ENCODE assay signal across 1 cellular context in the genomic region with DNA sequence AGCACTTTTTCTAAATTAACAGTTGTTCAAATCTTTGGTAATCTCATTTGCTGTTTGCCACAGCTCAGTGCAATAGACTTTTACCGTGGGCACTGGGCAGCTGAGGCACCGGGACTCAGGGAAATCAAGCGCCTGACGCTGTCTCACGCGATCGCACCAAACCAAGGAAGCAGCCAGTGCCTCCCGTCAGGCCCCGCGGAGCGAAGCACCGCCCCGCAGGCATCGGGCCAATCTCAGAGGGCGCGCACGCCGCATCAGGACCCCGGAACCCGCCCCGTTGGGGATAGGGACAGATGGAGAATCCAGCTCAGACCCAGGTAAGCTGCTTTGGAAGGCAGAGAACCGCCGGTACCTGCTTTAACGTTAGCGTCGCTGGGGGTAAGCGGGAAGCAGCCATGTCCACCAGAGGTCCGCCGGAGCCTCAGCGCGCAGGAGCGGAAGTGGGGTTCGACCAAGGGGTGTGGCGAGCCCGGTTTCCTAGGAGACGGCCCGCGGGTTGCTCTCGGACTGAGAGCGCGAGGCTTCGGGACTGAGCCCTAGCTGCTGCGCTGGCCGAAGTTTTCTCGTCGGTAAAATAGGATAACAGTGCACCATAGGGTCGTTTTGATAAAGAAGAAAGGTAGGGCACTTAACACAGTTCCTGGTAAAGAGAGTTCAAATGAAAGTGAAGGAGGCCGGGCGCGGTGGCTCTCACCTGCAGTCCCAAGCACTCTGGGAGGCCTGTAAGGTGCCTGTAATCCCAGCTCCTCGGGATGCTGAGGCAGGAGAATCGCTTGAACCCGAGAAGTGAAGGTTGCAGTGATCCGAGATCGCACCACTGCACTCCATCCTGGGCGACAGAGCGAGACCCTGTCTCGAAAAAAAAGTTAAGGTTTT.
TF ChIP-seq lines count a peak whose summit lies in the region.

A gene with protein sequence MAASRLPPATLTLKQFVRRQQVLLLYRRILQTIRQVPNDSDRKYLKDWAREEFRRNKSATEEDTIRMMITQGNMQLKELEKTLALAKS (minus strand): TSS at position 428 of the 876 bp plus-strand sequence. CDS start 31 bp downstream, at position 397.

TF ChIP-seq in GM12878, 131 proteins besides CTCF, POLR2A, EP300 and RAD21 (continued from another document and continues in another):
- TF ChIP-seq, protein P1, sequence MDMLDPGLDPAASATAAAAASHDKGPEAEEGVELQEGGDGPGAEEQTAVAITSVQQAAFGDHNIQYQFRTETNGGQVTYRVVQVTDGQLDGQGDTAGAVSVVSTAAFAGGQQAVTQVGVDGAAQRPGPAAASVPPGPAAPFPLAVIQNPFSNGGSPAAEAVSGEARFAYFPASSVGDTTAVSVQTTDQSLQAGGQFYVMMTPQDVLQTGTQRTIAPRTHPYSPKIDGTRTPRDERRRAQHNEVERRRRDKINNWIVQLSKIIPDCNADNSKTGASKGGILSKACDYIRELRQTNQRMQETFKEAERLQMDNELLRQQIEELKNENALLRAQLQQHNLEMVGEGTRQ (IDR thresholded peaks at IDR 0.05; ENCODE audit: borderline replicate concordance, low read depth, low read length), result no peak
- TF ChIP-seq KDM1A (IDR thresholded peaks at IDR 0.05; ENCODE audit: borderline replicate concordance), result no peak
- TF ChIP-seq, protein P2, sequence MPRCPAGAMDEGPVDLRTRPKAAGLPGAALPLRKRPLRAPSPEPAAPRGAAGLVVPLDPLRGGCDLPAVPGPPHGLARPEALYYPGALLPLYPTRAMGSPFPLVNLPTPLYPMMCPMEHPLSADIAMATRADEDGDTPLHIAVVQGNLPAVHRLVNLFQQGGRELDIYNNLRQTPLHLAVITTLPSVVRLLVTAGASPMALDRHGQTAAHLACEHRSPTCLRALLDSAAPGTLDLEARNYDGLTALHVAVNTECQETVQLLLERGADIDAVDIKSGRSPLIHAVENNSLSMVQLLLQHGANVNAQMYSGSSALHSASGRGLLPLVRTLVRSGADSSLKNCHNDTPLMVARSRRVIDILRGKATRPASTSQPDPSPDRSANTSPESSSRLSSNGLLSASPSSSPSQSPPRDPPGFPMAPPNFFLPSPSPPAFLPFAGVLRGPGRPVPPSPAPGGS (IDR thresholded peaks at IDR 0.05; ENCODE audit: borderline replicate concordance, insufficient read depth, low read depth, low read length, poor library complexity, severe bottlenecking), result no peak
- TF ChIP-seq, protein P3, sequence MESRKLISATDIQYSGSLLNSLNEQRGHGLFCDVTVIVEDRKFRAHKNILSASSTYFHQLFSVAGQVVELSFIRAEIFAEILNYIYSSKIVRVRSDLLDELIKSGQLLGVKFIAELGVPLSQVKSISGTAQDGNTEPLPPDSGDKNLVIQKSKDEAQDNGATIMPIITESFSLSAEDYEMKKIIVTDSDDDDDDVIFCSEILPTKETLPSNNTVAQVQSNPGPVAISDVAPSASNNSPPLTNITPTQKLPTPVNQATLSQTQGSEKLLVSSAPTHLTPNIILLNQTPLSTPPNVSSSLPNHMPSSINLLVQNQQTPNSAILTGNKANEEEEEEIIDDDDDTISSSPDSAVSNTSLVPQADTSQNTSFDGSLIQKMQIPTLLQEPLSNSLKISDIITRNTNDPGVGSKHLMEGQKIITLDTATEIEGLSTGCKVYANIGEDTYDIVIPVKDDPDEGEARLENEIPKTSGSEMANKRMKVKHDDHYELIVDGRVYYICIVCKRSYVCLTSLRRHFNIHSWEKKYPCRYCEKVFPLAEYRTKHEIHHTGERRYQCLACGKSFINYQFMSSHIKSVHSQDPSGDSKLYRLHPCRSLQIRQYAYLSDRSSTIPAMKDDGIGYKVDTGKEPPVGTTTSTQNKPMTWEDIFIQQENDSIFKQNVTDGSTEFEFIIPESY (IDR thresholded peaks at IDR 0.05), result no peak
- TF ChIP-seq NBN (IDR thresholded peaks at IDR 0.05), result peak; percentile 85; the same call in 1 of the 2 replicates
- TF ChIP-seq IRF4 (IDR thresholded peaks at IDR 0.05; ENCODE audit: low read depth, low read length), result no peak; the same call in 1 of the 2 replicates
- no peak for TF ChIP-seq NR2C1 (IDR thresholded peaks at IDR 0.05)
- no peak for TF ChIP-seq SREBF2 (IDR thresholded peaks at IDR 0.05; ENCODE audit: low read length)
- TF ChIP-seq MYC (IDR thresholded peaks at IDR 0.05; ENCODE audit: insufficient read depth, insufficient read length, insufficient replicate concordance, low read length, severe bottlenecking), result no peak
- TF ChIP-seq ZNF217 (IDR thresholded peaks at IDR 0.05), result no peak
- peak; percentile 61; the same call in 1 of the 2 replicates for TF ChIP-seq BMI1 (IDR thresholded peaks at IDR 0.05; ENCODE audit: borderline replicate concordance)
- TF ChIP-seq SRF (IDR thresholded peaks at IDR 0.05; ENCODE audit: low read depth in 2 of 2, low read length in 2 of 2), result no peak
- TF ChIP-seq PAX5 (IDR thresholded peaks at IDR 0.05; ENCODE audit: borderline replicate concordance, low read depth, low read length), result peak; percentile 47; the same call in 1 of the 2 replicates
- TF ChIP-seq TBL1XR1 (IDR thresholded peaks at IDR 0.05; ENCODE audit: low read depth, low read length), result no peak
- TF ChIP-seq, protein P4, sequence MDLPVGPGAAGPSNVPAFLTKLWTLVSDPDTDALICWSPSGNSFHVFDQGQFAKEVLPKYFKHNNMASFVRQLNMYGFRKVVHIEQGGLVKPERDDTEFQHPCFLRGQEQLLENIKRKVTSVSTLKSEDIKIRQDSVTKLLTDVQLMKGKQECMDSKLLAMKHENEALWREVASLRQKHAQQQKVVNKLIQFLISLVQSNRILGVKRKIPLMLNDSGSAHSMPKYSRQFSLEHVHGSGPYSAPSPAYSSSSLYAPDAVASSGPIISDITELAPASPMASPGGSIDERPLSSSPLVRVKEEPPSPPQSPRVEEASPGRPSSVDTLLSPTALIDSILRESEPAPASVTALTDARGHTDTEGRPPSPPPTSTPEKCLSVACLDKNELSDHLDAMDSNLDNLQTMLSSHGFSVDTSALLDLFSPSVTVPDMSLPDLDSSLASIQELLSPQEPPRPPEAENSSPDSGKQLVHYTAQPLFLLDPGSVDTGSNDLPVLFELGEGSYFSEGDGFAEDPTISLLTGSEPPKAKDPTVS (IDR thresholded peaks at IDR 0.05; ENCODE audit: low read depth, low read length), result no peak
- TF ChIP-seq WRNIP1 (IDR thresholded peaks at IDR 0.05; ENCODE audit: borderline replicate concordance, low read depth, low read length), result no peak
- TF ChIP-seq POLR2AphosphoS2 (IDR thresholded peaks at IDR 0.05; ENCODE audit: low read depth, low read length), result peak; percentile 96; the same call in 1 of the 2 replicates
- no peak for TF ChIP-seq ZNF384 (IDR thresholded peaks at IDR 0.05; ENCODE audit: borderline replicate concordance, low read depth, low read length)
- TF ChIP-seq, protein P5, sequence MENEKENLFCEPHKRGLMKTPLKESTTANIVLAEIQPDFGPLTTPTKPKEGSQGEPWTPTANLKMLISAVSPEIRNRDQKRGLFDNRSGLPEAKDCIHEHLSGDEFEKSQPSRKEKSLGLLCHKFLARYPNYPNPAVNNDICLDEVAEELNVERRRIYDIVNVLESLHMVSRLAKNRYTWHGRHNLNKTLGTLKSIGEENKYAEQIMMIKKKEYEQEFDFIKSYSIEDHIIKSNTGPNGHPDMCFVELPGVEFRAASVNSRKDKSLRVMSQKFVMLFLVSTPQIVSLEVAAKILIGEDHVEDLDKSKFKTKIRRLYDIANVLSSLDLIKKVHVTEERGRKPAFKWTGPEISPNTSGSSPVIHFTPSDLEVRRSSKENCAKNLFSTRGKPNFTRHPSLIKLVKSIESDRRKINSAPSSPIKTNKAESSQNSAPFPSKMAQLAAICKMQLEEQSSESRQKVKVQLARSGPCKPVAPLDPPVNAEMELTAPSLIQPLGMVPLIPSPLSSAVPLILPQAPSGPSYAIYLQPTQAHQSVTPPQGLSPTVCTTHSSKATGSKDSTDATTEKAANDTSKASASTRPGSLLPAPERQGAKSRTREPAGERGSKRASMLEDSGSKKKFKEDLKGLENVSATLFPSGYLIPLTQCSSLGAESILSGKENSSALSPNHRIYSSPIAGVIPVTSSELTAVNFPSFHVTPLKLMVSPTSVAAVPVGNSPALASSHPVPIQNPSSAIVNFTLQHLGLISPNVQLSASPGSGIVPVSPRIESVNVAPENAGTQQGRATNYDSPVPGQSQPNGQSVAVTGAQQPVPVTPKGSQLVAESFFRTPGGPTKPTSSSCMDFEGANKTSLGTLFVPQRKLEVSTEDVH (IDR thresholded peaks at IDR 0.05; ENCODE audit: low read depth, partially characterized antibody), result no peak
- peak; percentile 79 for TF ChIP-seq SPI1 (IDR thresholded peaks at IDR 0.05; ENCODE audit: borderline replicate concordance, insufficient read depth, low read depth, low read length)
- TF ChIP-seq, protein P6, sequence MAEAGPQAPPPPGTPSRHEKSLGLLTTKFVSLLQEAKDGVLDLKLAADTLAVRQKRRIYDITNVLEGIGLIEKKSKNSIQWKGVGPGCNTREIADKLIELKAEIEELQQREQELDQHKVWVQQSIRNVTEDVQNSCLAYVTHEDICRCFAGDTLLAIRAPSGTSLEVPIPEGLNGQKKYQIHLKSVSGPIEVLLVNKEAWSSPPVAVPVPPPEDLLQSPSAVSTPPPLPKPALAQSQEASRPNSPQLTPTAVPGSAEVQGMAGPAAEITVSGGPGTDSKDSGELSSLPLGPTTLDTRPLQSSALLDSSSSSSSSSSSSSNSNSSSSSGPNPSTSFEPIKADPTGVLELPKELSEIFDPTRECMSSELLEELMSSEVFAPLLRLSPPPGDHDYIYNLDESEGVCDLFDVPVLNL (IDR thresholded peaks at IDR 0.05; ENCODE audit: low read depth, low read length), result no peak
- TF ChIP-seq MXI1 (IDR thresholded peaks at IDR 0.05; ENCODE audit: low read depth, low read length), result peak; percentile 72
- TF ChIP-seq FOXK2 (IDR thresholded peaks at IDR 0.05), result no peak
- no peak for TF ChIP-seq FOXM1 (IDR thresholded peaks at IDR 0.05; ENCODE audit: low read depth, low read length)
- no peak for TF ChIP-seq SIX5 (IDR thresholded peaks at IDR 0.05; ENCODE audit: low read depth, low read length, severe bottlenecking)
- TF ChIP-seq, protein P7, sequence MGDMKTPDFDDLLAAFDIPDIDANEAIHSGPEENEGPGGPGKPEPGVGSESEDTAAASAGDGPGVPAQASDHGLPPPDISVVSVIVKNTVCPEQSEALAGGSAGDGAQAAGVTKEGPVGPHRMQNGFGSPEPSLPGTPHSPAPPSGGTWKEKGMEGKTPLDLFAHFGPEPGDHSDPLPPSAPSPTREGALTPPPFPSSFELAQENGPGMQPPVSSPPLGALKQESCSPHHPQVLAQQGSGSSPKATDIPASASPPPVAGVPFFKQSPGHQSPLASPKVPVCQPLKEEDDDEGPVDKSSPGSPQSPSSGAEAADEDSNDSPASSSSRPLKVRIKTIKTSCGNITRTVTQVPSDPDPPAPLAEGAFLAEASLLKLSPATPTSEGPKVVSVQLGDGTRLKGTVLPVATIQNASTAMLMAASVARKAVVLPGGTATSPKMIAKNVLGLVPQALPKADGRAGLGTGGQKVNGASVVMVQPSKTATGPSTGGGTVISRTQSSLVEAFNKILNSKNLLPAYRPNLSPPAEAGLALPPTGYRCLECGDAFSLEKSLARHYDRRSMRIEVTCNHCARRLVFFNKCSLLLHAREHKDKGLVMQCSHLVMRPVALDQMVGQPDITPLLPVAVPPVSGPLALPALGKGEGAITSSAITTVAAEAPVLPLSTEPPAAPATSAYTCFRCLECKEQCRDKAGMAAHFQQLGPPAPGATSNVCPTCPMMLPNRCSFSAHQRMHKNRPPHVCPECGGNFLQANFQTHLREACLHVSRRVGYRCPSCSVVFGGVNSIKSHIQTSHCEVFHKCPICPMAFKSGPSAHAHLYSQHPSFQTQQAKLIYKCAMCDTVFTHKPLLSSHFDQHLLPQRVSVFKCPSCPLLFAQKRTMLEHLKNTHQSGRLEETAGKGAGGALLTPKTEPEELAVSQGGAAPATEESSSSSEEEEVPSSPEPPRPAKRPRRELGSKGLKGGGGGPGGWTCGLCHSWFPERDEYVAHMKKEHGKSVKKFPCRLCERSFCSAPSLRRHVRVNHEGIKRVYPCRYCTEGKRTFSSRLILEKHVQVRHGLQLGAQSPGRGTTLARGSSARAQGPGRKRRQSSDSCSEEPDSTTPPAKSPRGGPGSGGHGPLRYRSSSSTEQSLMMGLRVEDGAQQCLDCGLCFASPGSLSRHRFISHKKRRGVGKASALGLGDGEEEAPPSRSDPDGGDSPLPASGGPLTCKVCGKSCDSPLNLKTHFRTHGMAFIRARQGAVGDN (IDR thresholded peaks at IDR 0.05), result no peak; the same call in 1 of the 2 replicates
- TF ChIP-seq CBX5 (IDR thresholded peaks at IDR 0.05; ENCODE audit: low read depth), result no peak
- TF ChIP-seq, protein P8, sequence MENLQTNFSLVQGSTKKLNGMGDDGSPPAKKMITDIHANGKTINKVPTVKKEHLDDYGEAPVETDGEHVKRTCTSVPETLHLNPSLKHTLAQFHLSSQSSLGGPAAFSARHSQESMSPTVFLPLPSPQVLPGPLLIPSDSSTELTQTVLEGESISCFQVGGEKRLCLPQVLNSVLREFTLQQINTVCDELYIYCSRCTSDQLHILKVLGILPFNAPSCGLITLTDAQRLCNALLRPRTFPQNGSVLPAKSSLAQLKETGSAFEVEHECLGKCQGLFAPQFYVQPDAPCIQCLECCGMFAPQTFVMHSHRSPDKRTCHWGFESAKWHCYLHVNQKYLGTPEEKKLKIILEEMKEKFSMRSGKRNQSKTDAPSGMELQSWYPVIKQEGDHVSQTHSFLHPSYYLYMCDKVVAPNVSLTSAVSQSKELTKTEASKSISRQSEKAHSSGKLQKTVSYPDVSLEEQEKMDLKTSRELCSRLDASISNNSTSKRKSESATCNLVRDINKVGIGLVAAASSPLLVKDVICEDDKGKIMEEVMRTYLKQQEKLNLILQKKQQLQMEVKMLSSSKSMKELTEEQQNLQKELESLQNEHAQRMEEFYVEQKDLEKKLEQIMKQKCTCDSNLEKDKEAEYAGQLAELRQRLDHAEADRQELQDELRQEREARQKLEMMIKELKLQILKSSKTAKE (IDR thresholded peaks at IDR 0.05; ENCODE audit: low read depth, poor library complexity, severe bottlenecking), result no peak
- TF ChIP-seq, protein P9, sequence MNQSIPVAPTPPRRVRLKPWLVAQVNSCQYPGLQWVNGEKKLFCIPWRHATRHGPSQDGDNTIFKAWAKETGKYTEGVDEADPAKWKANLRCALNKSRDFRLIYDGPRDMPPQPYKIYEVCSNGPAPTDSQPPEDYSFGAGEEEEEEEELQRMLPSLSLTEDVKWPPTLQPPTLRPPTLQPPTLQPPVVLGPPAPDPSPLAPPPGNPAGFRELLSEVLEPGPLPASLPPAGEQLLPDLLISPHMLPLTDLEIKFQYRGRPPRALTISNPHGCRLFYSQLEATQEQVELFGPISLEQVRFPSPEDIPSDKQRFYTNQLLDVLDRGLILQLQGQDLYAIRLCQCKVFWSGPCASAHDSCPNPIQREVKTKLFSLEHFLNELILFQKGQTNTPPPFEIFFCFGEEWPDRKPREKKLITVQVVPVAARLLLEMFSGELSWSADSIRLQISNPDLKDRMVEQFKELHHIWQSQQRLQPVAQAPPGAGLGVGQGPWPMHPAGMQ (IDR thresholded peaks at IDR 0.05; ENCODE audit: borderline replicate concordance), result no peak
- TF ChIP-seq TCF3 (IDR thresholded peaks at IDR 0.05; ENCODE audit: borderline replicate concordance, insufficient read depth, low read depth, low read length), result 0 out of 2 replicates have a peak, but pooled peaks have one; percentile 32
- TF ChIP-seq BCL11A (IDR thresholded peaks at IDR 0.05; ENCODE audit: low read depth, low read length), result 0 out of 2 replicates have a peak, but pooled peaks have one; percentile 19
- peak; percentile 84 for TF ChIP-seq SMAD1 (IDR thresholded peaks at IDR 0.05; ENCODE audit: low read depth, partially characterized antibody)
- TF ChIP-seq PAX8 (IDR thresholded peaks at IDR 0.05), result no peak
- peak; percentile 47; the same call in 1 of the 2 replicates for TF ChIP-seq CREM (IDR thresholded peaks at IDR 0.05; ENCODE audit: low read depth)
- 0 out of 2 replicates have a peak, but pooled peaks have one; percentile 37 for TF ChIP-seq TARDBP (IDR thresholded peaks at IDR 0.05; ENCODE audit: borderline replicate concordance)
- TF ChIP-seq ZSCAN29 (IDR thresholded peaks at IDR 0.05), result no peak
- no peak for TF ChIP-seq ZZZ3 (IDR thresholded peaks at IDR 0.05; ENCODE audit: control insufficient read depth, insufficient read length, low read depth)
